1 cellular context compared by ENCODE assay signal in the genomic region with DNA sequence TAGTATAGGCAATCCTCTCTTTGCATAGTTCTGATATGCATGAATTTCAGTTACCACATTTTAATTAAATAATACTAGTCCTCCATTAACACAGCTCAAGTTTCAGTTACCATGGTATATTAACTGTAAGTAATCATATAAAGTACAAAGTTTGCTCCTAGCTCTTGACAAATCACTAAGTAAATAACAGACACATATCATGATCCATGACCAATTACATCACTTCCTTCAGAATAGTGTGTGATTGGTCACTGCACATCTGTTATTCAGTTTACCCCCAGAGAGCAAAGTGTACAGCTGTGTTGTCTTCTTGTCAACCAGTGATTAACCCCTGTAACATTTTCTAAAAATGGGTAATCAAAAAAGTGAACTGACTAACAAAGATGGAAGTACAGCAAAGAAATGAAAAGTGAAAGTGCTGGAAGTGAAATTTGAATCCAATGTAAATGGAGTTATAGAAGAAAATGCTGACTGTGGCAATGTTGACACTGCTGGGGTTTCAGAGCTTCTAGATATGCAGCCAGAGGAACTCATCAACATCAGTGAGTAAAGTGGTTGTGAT.
TF ChIP-seq lines count a peak whose summit lies in the region.

No MANE protein-coding gene starts in this region.

TF ChIP-seq in HepG2, 621 proteins besides CTCF, POLR2A, EP300 and RAD21 (continued from another document and continues in another):
- TF ChIP-seq ZNF44 (CRISPR knock-in tag; IDR thresholded peaks at IDR 0.05) (no peak), MXD4 (CRISPR knock-in tag; IDR thresholded peaks at IDR 0.05) (no peak), CREM (IDR thresholded peaks at IDR 0.05) (peak; percentile 56; the same call in 1 of the 2 replicates), CREM (CRISPR knock-in tag; IDR thresholded peaks at IDR 0.05) (no peak), NONO (IDR thresholded peaks at IDR 0.05) (no peak), NONO (CRISPR knock-in tag; conservative IDR thresholded peaks at IDR 0.05) (no peak), SMARCE1 (IDR thresholded peaks at IDR 0.05; ENCODE audit: borderline replicate concordance) (no peak), XRCC5 (optimal IDR thresholded peaks at IDR 0.05; ENCODE audit: low read length) (no peak), MYNN (CRISPR knock-in tag; IDR thresholded peaks at IDR 0.05; ENCODE audit: low read depth) (no peak), KAT2B (IDR thresholded peaks at IDR 0.05; ENCODE audit: borderline replicate concordance, low read depth, low read length) (no peak), SALL2 (CRISPR knock-in tag; IDR thresholded peaks at IDR 0.05) (no peak), ATF1 (CRISPR knock-in tag; IDR thresholded peaks at IDR 0.05) (peak; percentile 34; the same call in 1 of the 2 replicates), ZNF260 (CRISPR knock-in tag; IDR thresholded peaks at IDR 0.05; ENCODE audit: borderline replicate concordance, low read depth) (no peak), ZNF207 (IDR thresholded peaks at IDR 0.05; ENCODE audit: borderline replicate concordance) (no peak), ZSCAN22 (CRISPR knock-in tag; IDR thresholded peaks at IDR 0.05) (no peak), ISX (CRISPR knock-in tag; conservative IDR thresholded peaks at IDR 0.05) (no peak), SIX1 (CRISPR knock-in tag; IDR thresholded peaks at IDR 0.05; ENCODE audit: borderline replicate concordance) (peak; percentile 88; the same call in 1 of the 2 replicates), TMF1 (CRISPR knock-in tag; IDR thresholded peaks at IDR 0.05; ENCODE audit: low read depth) (no peak), PPARG (CRISPR knock-in tag; conservative IDR thresholded peaks at IDR 0.05) (peak; percentile 69; the same call in 1 of the 2 replicates), JDP2 (CRISPR knock-in tag; IDR thresholded peaks at IDR 0.05; ENCODE audit: borderline replicate concordance) (no peak), KDM5B (CRISPR knock-in tag; IDR thresholded peaks at IDR 0.05; ENCODE audit: borderline replicate concordance) (no peak), TOE1 (CRISPR knock-in tag; IDR thresholded peaks at IDR 0.05) (no peak), PHF20 (CRISPR knock-in tag; IDR thresholded peaks at IDR 0.05) (no peak), SOX5 (CRISPR knock-in tag; IDR thresholded peaks at IDR 0.05; ENCODE audit: borderline replicate concordance) (peak; percentile 37; the same call in 1 of the 2 replicates), FOXK1 (CRISPR knock-in tag; IDR thresholded peaks at IDR 0.05; ENCODE audit: borderline replicate concordance, low read depth) (0 out of 2 replicates have a peak, but pooled peaks have one; percentile 40), CEBPG (CRISPR knock-in tag; IDR thresholded peaks at IDR 0.05) (peak; percentile 58), ZNF616 (CRISPR knock-in tag; IDR thresholded peaks at IDR 0.05; ENCODE audit: low read depth) (no peak), SNRNP70 (IDR thresholded peaks at IDR 0.05; ENCODE audit: low read depth, low read length) (no peak), ZNF317 (CRISPR knock-in tag; IDR thresholded peaks at IDR 0.05) (no peak), ZNF777 (CRISPR knock-in tag; IDR thresholded peaks at IDR 0.05) (no peak), CCDC6 (CRISPR knock-in tag; IDR thresholded peaks at IDR 0.05) (no peak), NFRKB (IDR thresholded peaks at IDR 0.05) (no peak), ZNF709 (CRISPR knock-in tag; IDR thresholded peaks at IDR 0.05) (no peak), TAF1 (CRISPR knock-in tag; IDR thresholded peaks at IDR 0.05) (no peak), ZNF230 (CRISPR knock-in tag; IDR thresholded peaks at IDR 0.05) (no peak), GABPB1 (CRISPR knock-in tag; IDR thresholded peaks at IDR 0.05) (peak; percentile 72), SMAD9 (CRISPR knock-in tag; IDR thresholded peaks at IDR 0.05) (no peak), KDM2A (CRISPR knock-in tag; IDR thresholded peaks at IDR 0.05; ENCODE audit: borderline replicate concordance, low read depth) (no peak), ZNF24 (IDR thresholded peaks at IDR 0.05) (0 out of 2 replicates have a peak, but pooled peaks have one; percentile 30), CREB1 (IDR thresholded peaks at IDR 0.05) (peak; percentile 71), CREB1 (CRISPR knock-in tag; IDR thresholded peaks at IDR 0.05) (peak; percentile 92), ZNF644 (CRISPR knock-in tag; IDR thresholded peaks at IDR 0.05; ENCODE audit: low read depth) (peak; percentile 61; the same call in 1 of the 2 replicates), SNAI1 (CRISPR knock-in tag; IDR thresholded peaks at IDR 0.05; ENCODE audit: borderline replicate concordance) (no peak)
- TF ChIP-seq, protein P1, sequence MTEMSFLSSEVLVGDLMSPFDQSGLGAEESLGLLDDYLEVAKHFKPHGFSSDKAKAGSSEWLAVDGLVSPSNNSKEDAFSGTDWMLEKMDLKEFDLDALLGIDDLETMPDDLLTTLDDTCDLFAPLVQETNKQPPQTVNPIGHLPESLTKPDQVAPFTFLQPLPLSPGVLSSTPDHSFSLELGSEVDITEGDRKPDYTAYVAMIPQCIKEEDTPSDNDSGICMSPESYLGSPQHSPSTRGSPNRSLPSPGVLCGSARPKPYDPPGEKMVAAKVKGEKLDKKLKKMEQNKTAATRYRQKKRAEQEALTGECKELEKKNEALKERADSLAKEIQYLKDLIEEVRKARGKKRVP (CRISPR knock-in tag; IDR thresholded peaks at IDR 0.05): peak in 1 of 2 experiments; percentile 59; a peak in 1 of 4 replicates
- TF ChIP-seq, protein P2, sequence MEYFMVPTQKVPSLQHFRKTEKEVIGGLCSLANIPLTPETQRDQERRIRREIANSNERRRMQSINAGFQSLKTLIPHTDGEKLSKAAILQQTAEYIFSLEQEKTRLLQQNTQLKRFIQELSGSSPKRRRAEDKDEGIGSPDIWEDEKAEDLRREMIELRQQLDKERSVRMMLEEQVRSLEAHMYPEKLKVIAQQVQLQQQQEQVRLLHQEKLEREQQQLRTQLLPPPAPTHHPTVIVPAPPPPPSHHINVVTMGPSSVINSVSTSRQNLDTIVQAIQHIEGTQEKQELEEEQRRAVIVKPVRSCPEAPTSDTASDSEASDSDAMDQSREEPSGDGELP (IDR thresholded peaks at IDR 0.05; ENCODE audit: borderline replicate concordance, low read depth): peak; percentile 76; the same call in 1 of the 2 replicates
- TF ChIP-seq, protein P3, sequence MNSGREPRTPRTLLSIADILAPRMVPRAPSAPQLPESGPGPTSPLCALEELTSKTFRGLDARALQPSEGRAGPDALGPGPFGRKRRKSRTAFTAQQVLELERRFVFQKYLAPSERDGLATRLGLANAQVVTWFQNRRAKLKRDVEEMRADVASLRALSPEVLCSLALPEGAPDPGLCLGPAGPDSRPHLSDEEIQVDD (CRISPR knock-in tag; IDR thresholded peaks at IDR 0.05; ENCODE audit: borderline replicate concordance): no peak
- TF ChIP-seq, protein P4, sequence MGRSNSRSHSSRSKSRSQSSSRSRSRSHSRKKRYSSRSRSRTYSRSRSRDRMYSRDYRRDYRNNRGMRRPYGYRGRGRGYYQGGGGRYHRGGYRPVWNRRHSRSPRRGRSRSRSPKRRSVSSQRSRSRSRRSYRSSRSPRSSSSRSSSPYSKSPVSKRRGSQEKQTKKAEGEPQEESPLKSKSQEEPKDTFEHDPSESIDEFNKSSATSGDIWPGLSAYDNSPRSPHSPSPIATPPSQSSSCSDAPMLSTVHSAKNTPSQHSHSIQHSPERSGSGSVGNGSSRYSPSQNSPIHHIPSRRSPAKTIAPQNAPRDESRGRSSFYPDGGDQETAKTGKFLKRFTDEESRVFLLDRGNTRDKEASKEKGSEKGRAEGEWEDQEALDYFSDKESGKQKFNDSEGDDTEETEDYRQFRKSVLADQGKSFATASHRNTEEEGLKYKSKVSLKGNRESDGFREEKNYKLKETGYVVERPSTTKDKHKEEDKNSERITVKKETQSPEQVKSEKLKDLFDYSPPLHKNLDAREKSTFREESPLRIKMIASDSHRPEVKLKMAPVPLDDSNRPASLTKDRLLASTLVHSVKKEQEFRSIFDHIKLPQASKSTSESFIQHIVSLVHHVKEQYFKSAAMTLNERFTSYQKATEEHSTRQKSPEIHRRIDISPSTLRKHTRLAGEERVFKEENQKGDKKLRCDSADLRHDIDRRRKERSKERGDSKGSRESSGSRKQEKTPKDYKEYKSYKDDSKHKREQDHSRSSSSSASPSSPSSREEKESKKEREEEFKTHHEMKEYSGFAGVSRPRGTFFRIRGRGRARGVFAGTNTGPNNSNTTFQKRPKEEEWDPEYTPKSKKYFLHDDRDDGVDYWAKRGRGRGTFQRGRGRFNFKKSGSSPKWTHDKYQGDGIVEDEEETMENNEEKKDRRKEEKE (IDR thresholded peaks at IDR 0.05): no peak
- TF ChIP-seq, protein P5, sequence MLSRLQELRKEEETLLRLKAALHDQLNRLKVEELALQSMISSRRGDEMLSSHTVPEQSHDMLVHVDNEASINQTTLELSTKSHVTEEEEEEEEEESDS (CRISPR knock-in tag; IDR thresholded peaks at IDR 0.05; ENCODE audit: borderline replicate concordance): no peak
- TF ChIP-seq, protein P6, sequence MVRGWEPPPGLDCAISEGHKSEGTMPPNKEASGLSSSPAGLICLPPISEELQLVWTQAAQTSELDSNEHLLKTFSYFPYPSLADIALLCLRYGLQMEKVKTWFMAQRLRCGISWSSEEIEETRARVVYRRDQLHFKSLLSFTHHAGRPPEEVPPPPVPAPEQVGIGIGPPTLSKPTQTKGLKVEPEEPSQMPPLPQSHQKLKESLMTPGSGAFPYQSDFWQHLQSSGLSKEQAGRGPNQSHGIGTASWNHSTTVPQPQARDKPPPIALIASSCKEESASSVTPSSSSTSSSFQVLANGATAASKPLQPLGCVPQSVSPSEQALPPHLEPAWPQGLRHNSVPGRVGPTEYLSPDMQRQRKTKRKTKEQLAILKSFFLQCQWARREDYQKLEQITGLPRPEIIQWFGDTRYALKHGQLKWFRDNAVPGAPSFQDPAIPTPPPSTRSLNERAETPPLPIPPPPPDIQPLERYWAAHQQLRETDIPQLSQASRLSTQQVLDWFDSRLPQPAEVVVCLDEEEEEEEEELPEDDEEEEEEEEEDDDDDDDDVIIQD (CRISPR knock-in tag; IDR thresholded peaks at IDR 0.05; ENCODE audit: low read depth): peak; percentile 87; the same call in 1 of the 2 replicates
- TF ChIP-seq, protein P7, sequence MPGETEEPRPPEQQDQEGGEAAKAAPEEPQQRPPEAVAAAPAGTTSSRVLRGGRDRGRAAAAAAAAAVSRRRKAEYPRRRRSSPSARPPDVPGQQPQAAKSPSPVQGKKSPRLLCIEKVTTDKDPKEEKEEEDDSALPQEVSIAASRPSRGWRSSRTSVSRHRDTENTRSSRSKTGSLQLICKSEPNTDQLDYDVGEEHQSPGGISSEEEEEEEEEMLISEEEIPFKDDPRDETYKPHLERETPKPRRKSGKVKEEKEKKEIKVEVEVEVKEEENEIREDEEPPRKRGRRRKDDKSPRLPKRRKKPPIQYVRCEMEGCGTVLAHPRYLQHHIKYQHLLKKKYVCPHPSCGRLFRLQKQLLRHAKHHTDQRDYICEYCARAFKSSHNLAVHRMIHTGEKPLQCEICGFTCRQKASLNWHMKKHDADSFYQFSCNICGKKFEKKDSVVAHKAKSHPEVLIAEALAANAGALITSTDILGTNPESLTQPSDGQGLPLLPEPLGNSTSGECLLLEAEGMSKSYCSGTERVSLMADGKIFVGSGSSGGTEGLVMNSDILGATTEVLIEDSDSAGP (CRISPR knock-in tag; IDR thresholded peaks at IDR 0.05; ENCODE audit: borderline replicate concordance): no peak
- TF ChIP-seq, protein P8, sequence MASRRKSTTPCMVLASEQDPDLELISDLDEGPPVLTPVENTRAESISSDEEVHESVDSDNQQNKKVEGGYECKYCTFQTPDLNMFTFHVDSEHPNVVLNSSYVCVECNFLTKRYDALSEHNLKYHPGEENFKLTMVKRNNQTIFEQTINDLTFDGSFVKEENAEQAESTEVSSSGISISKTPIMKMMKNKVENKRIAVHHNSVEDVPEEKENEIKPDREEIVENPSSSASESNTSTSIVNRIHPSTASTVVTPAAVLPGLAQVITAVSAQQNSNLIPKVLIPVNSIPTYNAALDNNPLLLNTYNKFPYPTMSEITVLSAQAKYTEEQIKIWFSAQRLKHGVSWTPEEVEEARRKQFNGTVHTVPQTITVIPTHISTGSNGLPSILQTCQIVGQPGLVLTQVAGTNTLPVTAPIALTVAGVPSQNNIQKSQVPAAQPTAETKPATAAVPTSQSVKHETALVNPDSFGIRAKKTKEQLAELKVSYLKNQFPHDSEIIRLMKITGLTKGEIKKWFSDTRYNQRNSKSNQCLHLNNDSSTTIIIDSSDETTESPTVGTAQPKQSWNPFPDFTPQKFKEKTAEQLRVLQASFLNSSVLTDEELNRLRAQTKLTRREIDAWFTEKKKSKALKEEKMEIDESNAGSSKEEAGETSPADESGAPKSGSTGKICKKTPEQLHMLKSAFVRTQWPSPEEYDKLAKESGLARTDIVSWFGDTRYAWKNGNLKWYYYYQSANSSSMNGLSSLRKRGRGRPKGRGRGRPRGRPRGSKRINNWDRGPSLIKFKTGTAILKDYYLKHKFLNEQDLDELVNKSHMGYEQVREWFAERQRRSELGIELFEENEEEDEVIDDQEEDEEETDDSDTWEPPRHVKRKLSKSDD (CRISPR knock-in tag; IDR thresholded peaks at IDR 0.05; ENCODE audit: low read depth): no peak
- TF ChIP-seq, protein P9, sequence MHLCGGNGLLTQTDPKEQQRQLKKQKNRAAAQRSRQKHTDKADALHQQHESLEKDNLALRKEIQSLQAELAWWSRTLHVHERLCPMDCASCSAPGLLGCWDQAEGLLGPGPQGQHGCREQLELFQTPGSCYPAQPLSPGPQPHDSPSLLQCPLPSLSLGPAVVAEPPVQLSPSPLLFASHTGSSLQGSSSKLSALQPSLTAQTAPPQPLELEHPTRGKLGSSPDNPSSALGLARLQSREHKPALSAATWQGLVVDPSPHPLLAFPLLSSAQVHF (CRISPR knock-in tag; IDR thresholded peaks at IDR 0.05): no peak
- TF ChIP-seq, protein P10, sequence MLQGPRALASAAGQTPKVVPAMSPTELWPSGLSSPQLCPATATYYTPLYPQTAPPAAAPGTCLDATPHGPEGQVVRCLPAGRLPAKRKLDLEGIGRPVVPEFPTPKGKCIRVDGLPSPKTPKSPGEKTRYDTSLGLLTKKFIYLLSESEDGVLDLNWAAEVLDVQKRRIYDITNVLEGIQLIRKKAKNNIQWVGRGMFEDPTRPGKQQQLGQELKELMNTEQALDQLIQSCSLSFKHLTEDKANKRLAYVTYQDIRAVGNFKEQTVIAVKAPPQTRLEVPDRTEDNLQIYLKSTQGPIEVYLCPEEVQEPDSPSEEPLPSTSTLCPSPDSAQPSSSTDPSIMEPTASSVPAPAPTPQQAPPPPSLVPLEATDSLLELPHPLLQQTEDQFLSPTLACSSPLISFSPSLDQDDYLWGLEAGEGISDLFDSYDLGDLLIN (CRISPR knock-in tag; IDR thresholded peaks at IDR 0.05; ENCODE audit: borderline replicate concordance): no peak
- TF ChIP-seq, protein P11, sequence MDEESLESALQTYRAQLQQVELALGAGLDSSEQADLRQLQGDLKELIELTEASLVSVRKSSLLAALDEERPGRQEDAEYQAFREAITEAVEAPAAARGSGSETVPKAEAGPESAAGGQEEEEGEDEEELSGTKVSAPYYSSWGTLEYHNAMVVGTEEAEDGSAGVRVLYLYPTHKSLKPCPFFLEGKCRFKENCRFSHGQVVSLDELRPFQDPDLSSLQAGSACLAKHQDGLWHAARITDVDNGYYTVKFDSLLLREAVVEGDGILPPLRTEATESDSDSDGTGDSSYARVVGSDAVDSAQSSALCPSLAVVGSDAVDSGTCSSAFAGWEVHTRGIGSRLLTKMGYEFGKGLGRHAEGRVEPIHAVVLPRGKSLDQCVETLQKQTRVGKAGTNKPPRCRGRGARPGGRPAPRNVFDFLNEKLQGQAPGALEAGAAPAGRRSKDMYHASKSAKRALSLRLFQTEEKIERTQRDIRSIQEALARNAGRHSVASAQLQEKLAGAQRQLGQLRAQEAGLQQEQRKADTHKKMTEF (CRISPR knock-in tag; IDR thresholded peaks at IDR 0.05): 0 out of 2 replicates have a peak, but pooled peaks have one; percentile 24
